In genomic region chr5:141997358-141998006, GRCh38 we compare ENCODE assay signal across 2 cellular contexts.
TF ChIP-seq lines count a peak whose summit lies in the region.

No MANE protein-coding gene starts in this region.

TF ChIP-seq in K562, 482 proteins besides CTCF, POLR2A, EP300 and RAD21:
- TF ChIP-seq ZNF124 (CRISPR knock-in tag; IDR thresholded peaks at IDR 0.05), result no peak
- TF ChIP-seq TCF7L2 (IDR thresholded peaks at IDR 0.05; ENCODE audit: low read depth, low read length), result no peak
- TF ChIP-seq CEBPB (tag; IDR thresholded peaks at IDR 0.05), result peak; percentile 27; the same call in 1 of the 2 replicates
- TF ChIP-seq CEBPG (CRISPR knock-in tag; IDR thresholded peaks at IDR 0.05), result no peak
- TF ChIP-seq CEBPG (tag; conservative IDR thresholded peaks at IDR 0.05 in 1 of 2, IDR thresholded peaks at IDR 0.05 in 1 of 2), result peak; percentile 16 to 18; a peak in 1 of 4 replicates
- TF ChIP-seq ZNF316 (IDR thresholded peaks at IDR 0.05), result no peak

TF ChIP-seq in liver, 16 proteins besides CTCF, POLR2A, EP300 and RAD21:
- TF ChIP-seq JUND (IDR thresholded peaks at IDR 0.05) (peak in 1 of 2 donors; percentile 26), HNF4A (conservative IDR thresholded peaks at IDR 0.05) (peak; percentile 86 to 90), YY1 (IDR thresholded peaks at IDR 0.05) (peak; percentile 94), MAX (IDR thresholded peaks at IDR 0.05) (peak; percentile 49), RXRA (IDR thresholded peaks at IDR 0.05) (peak in 1 of 2 donors; percentile 50), NR2F2 (IDR thresholded peaks at IDR 0.05) (no peak), HNF4G (IDR thresholded peaks at IDR 0.05) (peak; percentile 83), SP1 (IDR thresholded peaks at IDR 0.05) (peak; percentile 77), ZBTB33 (IDR thresholded peaks at IDR 0.05) (peak; percentile 52), ATF3 (IDR thresholded peaks at IDR 0.05) (peak; percentile 15), GABPA (IDR thresholded peaks at IDR 0.05 in 1 of 2, conservative IDR thresholded peaks at IDR 0.05 in 1 of 2) (peak in 1 of 2 donors; percentile 72), EGR1 (IDR thresholded peaks at IDR 0.05; ENCODE audit: low read depth in 2 of 2) (no peak), REST (IDR thresholded peaks at IDR 0.05) (peak; percentile 21), FOXA1 (IDR thresholded peaks at IDR 0.05) (no peak), FOXA2 (IDR thresholded peaks at IDR 0.05) (no peak), TAF1 (conservative IDR thresholded peaks at IDR 0.05) (no peak)
